Comparison of ENCODE assay signal across 16 cellular contexts in the genomic region with DNA sequence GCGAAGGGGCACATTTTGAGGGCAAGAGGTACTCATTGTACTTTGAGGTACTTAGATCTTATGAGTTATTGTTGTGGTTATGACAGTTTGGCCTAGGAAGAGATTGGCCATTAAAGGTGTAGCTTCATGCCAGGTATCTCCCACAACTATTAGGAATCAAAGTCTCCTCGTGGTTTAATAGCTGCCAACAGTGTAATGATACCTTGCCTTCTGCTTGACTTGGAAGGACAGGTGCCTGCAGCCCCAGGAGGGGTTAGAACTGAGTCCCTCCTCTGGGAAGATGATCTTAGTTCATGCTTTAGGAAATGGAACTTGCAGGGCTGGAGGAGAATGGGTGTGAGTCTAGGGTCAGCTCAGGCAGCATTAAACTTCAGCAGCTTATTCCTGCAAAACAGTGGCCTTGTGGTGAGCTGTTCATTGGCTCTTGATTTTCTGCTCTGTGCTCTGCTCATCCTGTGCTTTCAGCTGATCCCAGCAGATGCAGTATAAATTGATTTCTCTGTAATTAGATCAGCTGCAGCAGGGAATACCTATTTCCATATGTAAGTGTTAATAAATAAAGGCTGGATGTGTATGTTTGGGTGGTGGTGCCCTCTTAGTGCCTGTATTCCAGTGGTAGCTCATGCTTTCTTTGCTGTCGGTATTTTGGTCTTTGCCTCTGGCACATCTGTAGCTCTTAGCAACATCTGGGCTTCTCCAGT. TPM values are rescaled to one million over a fixed set of nuclear protein-coding genes. Genes with fewer than 3 reads are reported as not detected.
DNase-seq lines count a peak whose midpoint lies in the region; ATAC-seq and TF ChIP-seq lines count a peak whose summit lies in the region.
"Had no signal": no experiment of that assay in that cellular context is flagged by ENCODE, and none has a peak within 500 bp of the region (broad histone marks: within the 10 kb centered on the region; RNA-seq: fewer than 3 reads in every experiment).

No MANE protein-coding gene starts in this region.

- POLR2A ChIA-PET in CD4-positive, alpha-beta T cell (lab: Charles Lee), result interaction anchor here (0.6 to 1.5 kb wide), 6 partner anchors 13 to 151 kb away, joined by 3 to 4 read pairs (median 3); a partner anchor contains a TSS
- POLR2A ChIA-PET in CD8-positive, alpha-beta memory T cell (lab: Charles Lee), result interaction anchor here (0.5 to 0.6 kb wide), 2 partner anchors 17 to 929 kb away, joined by 4 read pairs; no protein-coding TSS in a partner anchor
- POLR2A ChIA-PET in naive thymus-derived CD8-positive, alpha-beta T cell (lab: Charles Lee), result interaction anchor here (0.6 to 1.2 kb wide), 6 partner anchors 12 to 494 kb away, joined by 3 read pairs; no protein-coding TSS in a partner anchor

- H3K36me3 Mint-ChIP-seq in CD4-positive, alpha-beta T cell (ENCODE audit: low read depth), result peaks cover 54% of the 10 kb centered on the region
- H3K36me3 Mint-ChIP-seq in CD8-positive, alpha-beta memory T cell, result peaks cover 0 to 57% (median 13%) of the 10 kb centered on the region in 3 donors
- H3K36me3 Mint-ChIP-seq in activated naive CD8-positive, alpha-beta T cell treated with anti-CD3 and anti-CD28 coated beads for 36 hours, result peaks cover 48% of the 10 kb centered on the region
- peaks cover 9 to 42% (median 25%) of the 10 kb centered on the region in 3 donors for H3K36me3 Mint-ChIP-seq in naive thymus-derived CD8-positive, alpha-beta T cell
- H3K36me3 Mint-ChIP-seq in chondrocyte (ENCODE audit: low read depth), result peaks cover 12% of the 10 kb centered on the region

- CTCF ChIA-PET in CD4-positive, alpha-beta T cell (lab: Charles Lee), result interaction anchor here (0.6 to 1.1 kb wide), 4 partner anchors 8 to 70 kb away, joined by 3 read pairs; no protein-coding TSS in a partner anchor
- CTCF ChIA-PET in CD8-positive, alpha-beta memory T cell (lab: Charles Lee), result interaction anchor here (1.0 to 1.6 kb wide), 5 partner anchors 13 to 606 kb away, joined by 3 to 5 read pairs (median 3); no protein-coding TSS in a partner anchor

- H3K4me3 ChIP-seq in CD8-positive, alpha-beta memory T cell (ENCODE audit: low read length), result no peak overlapping the region
- H3K4me3 ChIP-seq in heart left ventricle, result no peak overlapping the region
- no peak overlapping the region for H3K4me3 ChIP-seq in BE2C (ENCODE audit: low read depth, low read length)
- H3K4me3 ChIP-seq: body of pancreas, testis had no signal

- DNase-seq in CD4-positive, alpha-beta T cell, result no peak
- no peak for DNase-seq in CD8-positive, alpha-beta memory T cell
- DNase-seq in activated naive CD8-positive, alpha-beta T cell treated with anti-CD3 and anti-CD28 coated beads for 36 hours, result no peak
- DNase-seq in naive thymus-derived CD8-positive, alpha-beta T cell, result no peak
- no peak for DNase-seq in chondrocyte (ENCODE audit: low spot score)
- no peak for DNase-seq in heart left ventricle
- no peak for DNase-seq in BE2C
- DNase-seq: activated CD4-positive, CD25-positive, alpha-beta regulatory T cell treated with anti-CD3 and anti-CD28 coated beads, Interleukin-2, amount 50 U/mL, for 72 hours; activated naive CD4-positive, alpha-beta T cell treated with anti-CD3 and anti-CD28 coated beads, Interleukin-2, amount 10 ng/mL, durations not matched to agents 7 days and 5 days; body of pancreas; left ventricle myocardium superior; NCI-H2081; SHP77 treated with DMSO at 0.1 percent for 48 hours; stimulated activated CD4-positive, alpha-beta T cell treated with anti-CD3 and anti-CD28 coated beads, Interleukin-2, amount 100 ng/mL, for 48 hours; testis had no signal

- peak overlapping the region; percentile 34 for H3K27ac ChIP-seq in CD4-positive, alpha-beta T cell (ENCODE audit: low read depth, low read length)
- no peak overlapping the region for H3K27ac ChIP-seq in CD8-positive, alpha-beta memory T cell (ENCODE audit: low read depth, low read length)
- peak overlapping the region in 1 of 12 donors; percentile 40 for H3K27ac ChIP-seq in heart left ventricle
- H3K27ac ChIP-seq: testis had no signal

- peaks cover 16% of the 10 kb centered on the region for H3K36me3 ChIP-seq in CD8-positive, alpha-beta memory T cell (ENCODE audit: insufficient read depth, low read length)
- H3K36me3 ChIP-seq in heart left ventricle (peaks cover 0 to 36% (median 17%) of the 10 kb centered on the region in 9 donors), BE2C (peaks cover 28% of the 10 kb centered on the region)

- WGBS in heart left ventricle, 4 donors, result 57 to 78% (median 64%) methylated on average over 3 of the region's 3 CpGs

- TF ChIP-seq POLR2A in heart left ventricle (IDR thresholded peaks at IDR 0.05), result no peak

- H3K4me3 Mint-ChIP-seq in CD4-positive, alpha-beta T cell, result peak overlapping the region; percentile 17
- H3K4me3 Mint-ChIP-seq in CD8-positive, alpha-beta memory T cell, result peak overlapping the region in 3 of 7 donors; percentile 1 to 26 (median 1)
- H3K4me3 Mint-ChIP-seq in activated naive CD8-positive, alpha-beta T cell treated with anti-CD3 and anti-CD28 coated beads for 36 hours, result no peak overlapping the region
- peak overlapping the region in 9 of 10 donors; percentile 2 to 78 (median 41) for H3K4me3 Mint-ChIP-seq in naive thymus-derived CD8-positive, alpha-beta T cell
- H3K4me3 Mint-ChIP-seq in chondrocyte (ENCODE audit: unreplicated experiment), result no peak overlapping the region
- H3K4me3 Mint-ChIP-seq: activated naive CD4-positive, alpha-beta T cell treated with anti-CD3 and anti-CD28 coated beads, Interleukin-2, amount 10 ng/mL, durations not matched to agents 7 days and 5 days had no signal

- H3K9me3 Mint-ChIP-seq in CD4-positive, alpha-beta T cell, result no peaks in the 10 kb centered on the region
- no peaks in the 10 kb centered on the region for H3K9me3 Mint-ChIP-seq in CD8-positive, alpha-beta memory T cell
- no peaks in the 10 kb centered on the region for H3K9me3 Mint-ChIP-seq in activated naive CD8-positive, alpha-beta T cell treated with anti-CD3 and anti-CD28 coated beads for 36 hours
- H3K9me3 Mint-ChIP-seq in naive thymus-derived CD8-positive, alpha-beta T cell, result no peaks in the 10 kb centered on the region
- no peaks in the 10 kb centered on the region for H3K9me3 Mint-ChIP-seq in chondrocyte (ENCODE audit: low read depth)
- H3K9me3 Mint-ChIP-seq: activated naive CD4-positive, alpha-beta T cell treated with anti-CD3 and anti-CD28 coated beads, Interleukin-2, amount 10 ng/mL, durations not matched to agents 7 days and 5 days had no signal

- no peak for TF ChIP-seq CTCF in CD4-positive, alpha-beta T cell (IDR thresholded peaks at IDR 0.05)
- TF ChIP-seq CTCF in chondrocyte (IDR thresholded peaks at IDR 0.05), result no peak
- no peak for TF ChIP-seq CTCF in heart left ventricle (IDR thresholded peaks at IDR 0.05)
- TF ChIP-seq CTCF in BE2C (IDR thresholded peaks at IDR 0.05; ENCODE audit: low read depth, low read length), result no peak

- H3K9me3 ChIP-seq in CD4-positive, alpha-beta T cell (ENCODE audit: control insufficient read depth, low read length), result no peaks in the 10 kb centered on the region
- H3K9me3 ChIP-seq in CD8-positive, alpha-beta memory T cell (ENCODE audit: low read length), result no peaks in the 10 kb centered on the region
- H3K9me3 ChIP-seq in heart left ventricle, result no peaks in the 10 kb centered on the region
- no peaks in the 10 kb centered on the region for H3K9me3 ChIP-seq in BE2C
- H3K9me3 ChIP-seq: body of pancreas, testis had no signal

- H3K27me3 Mint-ChIP-seq in CD4-positive, alpha-beta T cell, result no peaks in the 10 kb centered on the region
- peaks cover 0 to 1% of the 10 kb centered on the region in 2 donors for H3K27me3 Mint-ChIP-seq in CD8-positive, alpha-beta memory T cell
- no peaks in the 10 kb centered on the region for H3K27me3 Mint-ChIP-seq in activated naive CD8-positive, alpha-beta T cell treated with anti-CD3 and anti-CD28 coated beads for 36 hours
- H3K27me3 Mint-ChIP-seq in naive thymus-derived CD8-positive, alpha-beta T cell, result no peaks in the 10 kb centered on the region
- H3K27me3 Mint-ChIP-seq in chondrocyte (ENCODE audit: low read depth), result no peaks in the 10 kb centered on the region
- H3K27me3 Mint-ChIP-seq: activated naive CD4-positive, alpha-beta T cell treated with anti-CD3 and anti-CD28 coated beads, Interleukin-2, amount 10 ng/mL, durations not matched to agents 7 days and 5 days had no signal

- peaks cover 55% of the 10 kb centered on the region for H3K4me1 ChIP-seq in CD8-positive, alpha-beta memory T cell (ENCODE audit: insufficient read depth, low read length)
- H3K4me1 ChIP-seq in heart left ventricle (peaks cover 2 to 47% (median 28%) of the 10 kb centered on the region in 12 donors), BE2C (peaks cover 14% of the 10 kb centered on the region)

- no peak for ATAC-seq in CD4-positive, alpha-beta T cell (ENCODE audit: poor library complexity)
- ATAC-seq in naive thymus-derived CD8-positive, alpha-beta T cell, result no peak
- no peak for ATAC-seq in heart left ventricle
- ATAC-seq: body of pancreas, HCT116 had no signal

- H3K27ac Mint-ChIP-seq in CD4-positive, alpha-beta T cell, result peak overlapping the region; percentile 85
- peak overlapping the region; percentile 4 to 88 (median 69) for H3K27ac Mint-ChIP-seq in CD8-positive, alpha-beta memory T cell
- H3K27ac Mint-ChIP-seq in activated naive CD8-positive, alpha-beta T cell treated with anti-CD3 and anti-CD28 coated beads for 36 hours, result peak overlapping the region; percentile 36
- H3K27ac Mint-ChIP-seq in naive thymus-derived CD8-positive, alpha-beta T cell, result peak overlapping the region; percentile 79 to 93 (median 86)
- H3K27ac Mint-ChIP-seq in chondrocyte (ENCODE audit: unreplicated experiment), result no peak overlapping the region

- intact Hi-C loops in CD4-positive, alpha-beta T cell (cut with DNase I, micrococcal nuclease), result loop anchor here in 1 of 2 experiments (5.0 kb wide), 3 partner anchors 39 to 151 kb away; a partner anchor contains a TSS
- intact Hi-C loops in heart left ventricle (cut with DNase I), result loop anchor here in 2 of 10 donors (1.0 to 5.0 kb wide), 2 partner anchors 21 to 39 kb away; a partner anchor contains a TSS

- no peaks in the 10 kb centered on the region for H3K27me3 ChIP-seq in CD4-positive, alpha-beta T cell (ENCODE audit: control insufficient read depth, insufficient read depth, low read length)
- no peaks in the 10 kb centered on the region for H3K27me3 ChIP-seq in CD8-positive, alpha-beta memory T cell (ENCODE audit: insufficient read depth, low read length, poor library complexity, severe bottlenecking)
- no peaks in the 10 kb centered on the region for H3K27me3 ChIP-seq in heart left ventricle
- H3K27me3 ChIP-seq in BE2C, result no peaks in the 10 kb centered on the region
- H3K27me3 ChIP-seq: body of pancreas, testis had no signal

- peaks cover 94% of the 10 kb centered on the region for H3K4me1 Mint-ChIP-seq in CD4-positive, alpha-beta T cell (ENCODE audit: low read depth)
- H3K4me1 Mint-ChIP-seq in CD8-positive, alpha-beta memory T cell, result peaks cover 70 to 91% (median 79%) of the 10 kb centered on the region in 3 donors
- peaks cover 73% of the 10 kb centered on the region for H3K4me1 Mint-ChIP-seq in activated naive CD8-positive, alpha-beta T cell treated with anti-CD3 and anti-CD28 coated beads for 36 hours
- H3K4me1 Mint-ChIP-seq in naive thymus-derived CD8-positive, alpha-beta T cell, result peaks cover 57 to 96% (median 92%) of the 10 kb centered on the region in 4 donors
- H3K4me1 Mint-ChIP-seq in chondrocyte (ENCODE audit: low read depth), result peaks cover 35% of the 10 kb centered on the region

RNA-seq across cellular contexts. Expression of a gene that starts 40.5 kb away (rescaled TPM):
- 10 to 100 TPM; 62.4 to 65.3 TPM for total RNA-seq in CD4-positive, alpha-beta T cell
- total RNA-seq in CD8-positive, alpha-beta memory T cell, result 10 to 100 TPM; 38.0 to 38.9 TPM
- polyA plus RNA-seq in CD8-positive, alpha-beta memory T cell, result 10.7 TPM
- 10 to 100 TPM; 32.4 to 35.3 TPM for total RNA-seq in activated naive CD8-positive, alpha-beta T cell treated with anti-CD3 and anti-CD28 coated beads for 36 hours
- total RNA-seq in naive thymus-derived CD8-positive, alpha-beta T cell, result 10 to 100 TPM; 66.1 to 68.2 TPM
- 10 to 100 TPM; 10.2 to 23.7 (median 13.5) TPM for polyA plus RNA-seq in naive thymus-derived CD8-positive, alpha-beta T cell
- total RNA-seq in chondrocyte, result 24.1 to 27.2 TPM (median 24.2 TPM) in 3 replicates
- 10 to 100 TPM; 12.2 to 24.5 (median 17.2) TPM for total RNA-seq in heart left ventricle
- 10 to 100 TPM in 1 of 2 donors, 1 to 10 TPM in 1; 5.8 to 13.4 TPM for polyA plus RNA-seq in heart left ventricle
- polyA plus RNA-seq in BE2C (2012; ENCODE audit: insufficient read depth, insufficient read length, low read depth), result 34.4 TPM

Comparison
In these comparisons a context has a peak if more than half of its experiments do, and no peak if none do; other contexts are left out.
1. H3K4me3 Mint-ChIP-seq: peak in CD4-positive, alpha-beta T cell (single experiment) and naive thymus-derived CD8-positive, alpha-beta T cell (9 of 10); none in activated naive CD8-positive, alpha-beta T cell treated with anti-CD3 and anti-CD28 coated beads for 36 hours (single experiment) and chondrocyte (single experiment).